In the genomic region with DNA sequence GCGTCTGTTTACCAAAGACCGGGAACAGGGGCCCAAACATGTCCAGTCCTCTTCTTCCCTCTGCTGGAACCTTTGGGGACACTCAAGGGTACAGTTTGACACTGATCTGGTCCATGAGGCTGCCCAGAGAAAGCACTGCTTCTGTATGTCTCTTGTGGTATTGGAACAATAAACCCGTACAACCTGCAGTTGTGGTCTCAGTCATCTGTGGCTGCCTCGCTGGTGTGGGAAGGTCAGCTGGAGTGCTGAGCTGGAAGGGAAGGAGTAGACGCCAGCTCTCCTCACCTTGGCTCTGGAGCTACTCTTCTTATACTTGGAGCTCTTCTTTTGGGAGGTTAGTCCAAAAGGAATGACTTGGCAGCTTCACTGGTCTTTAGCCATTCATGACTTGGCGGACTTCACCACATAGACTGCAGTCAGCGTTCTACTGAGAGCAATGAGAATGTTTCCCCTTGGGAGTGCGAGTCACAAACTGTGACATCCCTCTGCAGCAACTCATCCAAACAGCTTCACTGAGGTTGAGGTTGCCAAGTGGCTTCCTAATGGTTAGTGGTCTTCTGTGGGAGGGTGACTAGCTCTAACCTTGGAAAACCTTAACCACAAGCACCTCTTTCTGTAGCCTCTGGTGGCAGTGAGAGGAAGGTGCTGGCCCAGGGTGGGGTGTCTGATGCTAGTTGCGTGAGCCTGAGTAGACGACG, we compare ENCODE assay signal across 10 cellular contexts.
DNase-seq lines count a peak whose midpoint lies in the region; ATAC-seq and TF ChIP-seq lines count a peak whose summit lies in the region.
"Had no signal": no experiment of that assay in that cellular context is flagged by ENCODE, and none has a peak within 500 bp of the region (broad histone marks: within the 10 kb centered on the region; RNA-seq: fewer than 3 reads in every experiment).

No MANE protein-coding gene starts in this region.

- no peaks in the 10 kb centered on the region for H3K79me2 ChIP-seq in GM23338 (replicated peaks; ENCODE audit: insufficient read depth)
- H3K79me2 ChIP-seq: parathyroid adenoma had no signal

- intact Hi-C loops in A673 (cut with micrococcal nuclease; ENCODE audit: unreplicated experiment) (no loop called here), MCF 10A (cut with micrococcal nuclease) (no loop called here)

- CTCF ChIA-PET in A673 (lab: Charles Lee) (no interaction called here), MCF 10A (lab: Yijun Ruan, JAX) (interaction anchor here (0.6 to 1.6 kb wide), 3 partner anchors 14 to 1751 kb away, joined by 3 to 4 read pairs (median 3); no protein-coding TSS in a partner anchor)

- peak; percentile 23; the same call in 1 of the 3 replicates for ATAC-seq in GM23338

- peaks cover 29% of the 10 kb centered on the region for H4K20me1 ChIP-seq in GM23338 (replicated peaks; ENCODE audit: insufficient read depth)

- H3K9me3 ChIP-seq in A673 (ENCODE audit: low read depth, low read length, poor library complexity, severe bottlenecking): no peaks in the 10 kb centered on the region

- H3K27me3 ChIP-seq in A673 (replicated peaks; ENCODE audit: insufficient read depth, low read depth, low read length, poor library complexity) (no peaks in the 10 kb centered on the region), GM23338 (ENCODE audit: insufficient read depth) (no peaks in the 10 kb centered on the region)

- H3K27ac ChIP-seq in A673 (ENCODE audit: low read depth, low read length, poor library complexity, severe bottlenecking) (no peak overlapping the region), GM23338 (ENCODE audit: low read depth) (no peak overlapping the region)
- H3K27ac ChIP-seq: parathyroid adenoma had no signal

- 0 out of 2 replicates have a peak, but pooled peaks cover 4% of the 10 kb centered on the region for H3K9me2 ChIP-seq in GM23338 (ENCODE audit: insufficient read depth)

- H3K27ac Mint-ChIP-seq in GM23338 (no peak overlapping the region), MCF 10A (ENCODE audit: low read depth, unreplicated experiment) (no peak overlapping the region)
- peak overlapping the region; percentile 61 for H3K27ac Mint-ChIP-seq in activated naive CD8-positive, alpha-beta T cell
- H3K27ac Mint-ChIP-seq: activated B cell treated with CpG ODN at 0.5 μM for 24 hours had no signal

- no peak overlapping the region for H3K4me2 ChIP-seq in GM23338

- no peaks in the 10 kb centered on the region; the same call in 1 of the 2 replicates for H3F3A ChIP-seq in GM23338 (replicated peaks; ENCODE audit: low read depth)

- POLR2A ChIA-PET in A673 (lab: Charles Lee; ENCODE audit: low non-redundant PET): no interaction called here
- POLR2A ChIA-PET in MCF 10A (lab: Yijun Ruan, JAX): interaction anchor here (1.0 kb wide), 1 partner anchor 199 kb away, joined by 9 read pairs; no protein-coding TSS in a partner anchor

- no peaks in the 10 kb centered on the region for H3K27me3 Mint-ChIP-seq in GM23338 (ENCODE audit: insufficient read depth, low read depth, poor library complexity)
- H3K27me3 Mint-ChIP-seq in activated naive CD8-positive, alpha-beta T cell: no peaks in the 10 kb centered on the region
- H3K27me3 Mint-ChIP-seq in MCF 10A (ENCODE audit: insufficient read depth, unreplicated experiment): no peaks in the 10 kb centered on the region
- H3K27me3 Mint-ChIP-seq: activated B cell treated with CpG ODN at 0.5 μM for 24 hours had no signal

- H3K9me3 Mint-ChIP-seq in GM23338 (no peaks in the 10 kb centered on the region), MCF 10A (ENCODE audit: unreplicated experiment) (no peaks in the 10 kb centered on the region)
- H3K9me3 Mint-ChIP-seq in activated naive CD8-positive, alpha-beta T cell (ENCODE audit: low read depth): no peaks in the 10 kb centered on the region
- H3K9me3 Mint-ChIP-seq: activated B cell treated with CpG ODN at 0.5 μM for 24 hours had no signal

- no peaks in the 10 kb centered on the region for H3K4me1 ChIP-seq in A673 (ENCODE audit: insufficient read depth, low read length, poor library complexity, severe bottlenecking)
- 0 out of 2 replicates have a peak, but pooled peaks cover 8% of the 10 kb centered on the region for H3K4me1 ChIP-seq in GM23338 (ENCODE audit: insufficient read depth)
- H3K4me1 ChIP-seq: parathyroid adenoma had no signal

- peaks cover 14% of the 10 kb centered on the region; the same call in 2 of the 3 replicates for H3K4me1 Mint-ChIP-seq in GM23338
- peaks cover 29% of the 10 kb centered on the region for H3K4me1 Mint-ChIP-seq in activated naive CD8-positive, alpha-beta T cell (ENCODE audit: low read depth)
- H3K4me1 Mint-ChIP-seq in MCF 10A (ENCODE audit: insufficient read depth, unreplicated experiment): no peaks in the 10 kb centered on the region

- peaks cover 53% of the 10 kb centered on the region for H3K36me3 ChIP-seq in A673 (ENCODE audit: insufficient read depth, low read length, poor library complexity, severe bottlenecking)
- H3K36me3 ChIP-seq in GM23338 (ENCODE audit: insufficient read depth): no peaks in the 10 kb centered on the region; the same call in 1 of the 2 replicates

- TF ChIP-seq CTCF in A673 (conservative IDR thresholded peaks at IDR 0.05; ENCODE audit: low read depth, low read length): no peak
- peak in 1 of 2 experiments; percentile 23; a peak in 1 of 4 replicates for TF ChIP-seq CTCF in GM23338 (conservative IDR thresholded peaks at IDR 0.05; ENCODE audit: low read depth in 2 of 2)
- no peak for TF ChIP-seq CTCF in MCF 10A (IDR thresholded peaks at IDR 0.05; ENCODE audit: unreplicated experiment)

- H2AFZ ChIP-seq in GM23338: no peak overlapping the region
- H2AFZ ChIP-seq: parathyroid adenoma had no signal

- H3K4me3 ChIP-seq in A673 (ENCODE audit: low read depth, low read length, poor library complexity, severe bottlenecking): no peak overlapping the region
- no peak overlapping the region for H3K4me3 ChIP-seq in GM23338

- peak; percentile 30 for DNase-seq in A673 (ENCODE audit: low spot score)
- no peak for DNase-seq in GM23338 (ENCODE audit: low spot score)
- peak; percentile 84 for DNase-seq in mesenteric fat pad (ENCODE audit: low spot score)
- no peak for DNase-seq in AML-193 (lab: John Stamatoyannopoulos, UW)
- no peak for DNase-seq in HuH-7 (ENCODE audit: low spot score)
- no peak for DNase-seq in effector CD8-positive, alpha-beta T cell (lab: John Stamatoyannopoulos, UW)
- DNase-seq in MCF 10A (ENCODE audit: unreplicated experiment): no peak
- DNase-seq: activated B cell treated with CpG ODN at 0.5 μM for 24 hours had no signal

- H3K4me3 Mint-ChIP-seq in GM23338 (no peak overlapping the region), MCF 10A (ENCODE audit: unreplicated experiment) (no peak overlapping the region)
- H3K4me3 Mint-ChIP-seq in activated naive CD8-positive, alpha-beta T cell: no peak overlapping the region
- H3K4me3 Mint-ChIP-seq: activated B cell treated with CpG ODN at 0.5 μM for 24 hours had no signal

- peaks cover 7% of the 10 kb centered on the region for H3K36me3 Mint-ChIP-seq in GM23338 (ENCODE audit: low read depth)
- no peaks in the 10 kb centered on the region for H3K36me3 Mint-ChIP-seq in activated naive CD8-positive, alpha-beta T cell
- peaks cover 76% of the 10 kb centered on the region for H3K36me3 Mint-ChIP-seq in MCF 10A (ENCODE audit: insufficient read depth, unreplicated experiment)

- BruUV-seq in A673 (replicated peaks; lab: Mats Ljungman, UMichigan): no TSS peak
- no TSS peak for BruUV-seq in MCF 10A (replicated peaks; lab: Mats Ljungman, UMichigan)

TF ChIP-seq in GM23338, 12 proteins besides CTCF, POLR2A, EP300 and RAD21 (continues in another document):
- no peak for TF ChIP-seq JUNB (IDR thresholded peaks at IDR 0.05; ENCODE audit: unreplicated experiment)
- no peak for TF ChIP-seq NANOG (IDR thresholded peaks at IDR 0.05; ENCODE audit: borderline replicate concordance)
- TF ChIP-seq EZH2phosphoT487 (IDR thresholded peaks at IDR 0.05; ENCODE audit: unreplicated experiment): no peak
- TF ChIP-seq CREB1 (CRISPR knock-in tag; IDR thresholded peaks at IDR 0.05; ENCODE audit: low read depth): no peak

Comparison
In these comparisons a context has a peak if more than half of its experiments do, and no peak if none do; other contexts are left out.
1. DNase-seq: peak in A673 (single experiment) and mesenteric fat pad (single experiment); none in GM23338 (single experiment), AML-193 (0 of 2), HuH-7 (single experiment), effector CD8-positive, alpha-beta T cell (single experiment) and MCF 10A (single experiment).